Comparison of ENCODE assay signal across 14 cellular contexts in genomic region chr10:83943920-83944319, GRCh38.
DNase-seq lines count a peak whose midpoint lies in the region; ATAC-seq lines count a peak whose summit lies in the region.
"Had no signal": no experiment of that assay in that cellular context is flagged by ENCODE, and none has a peak within 500 bp of the region (broad histone marks: within the 10 kb centered on the region; RNA-seq: fewer than 3 reads in every experiment).

No MANE protein-coding gene starts in this region.

- ATAC-seq in activated CD8-positive, alpha-beta T cell treated with anti-CD3 and anti-CD28 coated beads, Interleukin-2, amount 10 ng/mL, durations not matched to agents 7 days and 5 days, result no peak
- ATAC-seq: A549 had no signal

- H3K9me3 Mint-ChIP-seq in activated CD4-positive, alpha-beta T cell treated with anti-CD3 and anti-CD28 coated beads, Interleukin-2, amount 10 ng/mL, durations not matched to agents 7 days and 5 days, result no peaks in the 10 kb centered on the region
- H3K9me3 Mint-ChIP-seq in activated CD8-positive, alpha-beta T cell treated with anti-CD3 and anti-CD28 coated beads, Interleukin-2, amount 10 ng/mL, durations not matched to agents 7 days and 5 days (ENCODE audit: insufficient read depth), result no peaks in the 10 kb centered on the region
- H3K9me3 Mint-ChIP-seq: CD4-positive, alpha-beta memory T cell had no signal

- no peaks in the 10 kb centered on the region for H3K4me1 Mint-ChIP-seq in activated CD4-positive, alpha-beta T cell treated with anti-CD3 and anti-CD28 coated beads, Interleukin-2, amount 10 ng/mL, durations not matched to agents 7 days and 5 days
- H3K4me1 Mint-ChIP-seq in activated CD8-positive, alpha-beta T cell treated with anti-CD3 and anti-CD28 coated beads, Interleukin-2, amount 10 ng/mL, durations not matched to agents 7 days and 5 days (ENCODE audit: low read depth), result no peaks in the 10 kb centered on the region
- H3K4me1 Mint-ChIP-seq: CD14-positive monocyte had no signal

- H3K27me3 Mint-ChIP-seq in activated CD4-positive, alpha-beta T cell treated with anti-CD3 and anti-CD28 coated beads, Interleukin-2, amount 10 ng/mL, durations not matched to agents 7 days and 5 days, result no peaks in the 10 kb centered on the region
- peaks cover 3% of the 10 kb centered on the region for H3K27me3 Mint-ChIP-seq in activated CD8-positive, alpha-beta T cell treated with anti-CD3 and anti-CD28 coated beads, Interleukin-2, amount 10 ng/mL, durations not matched to agents 7 days and 5 days (ENCODE audit: low read depth)

- CTCF ChIA-PET in activated CD4-positive, alpha-beta T cell treated with anti-CD3 and anti-CD28 coated beads, Interleukin-2, amount 10 ng/mL, durations not matched to agents 7 days and 5 days (lab: Charles Lee), result no interaction called here
- CTCF ChIA-PET in activated CD8-positive, alpha-beta T cell treated with anti-CD3 and anti-CD28 coated beads, Interleukin-2, amount 10 ng/mL, durations not matched to agents 7 days and 5 days (lab: Charles Lee), result no interaction called here

- no peaks in the 10 kb centered on the region for H3K36me3 Mint-ChIP-seq in activated CD4-positive, alpha-beta T cell treated with anti-CD3 and anti-CD28 coated beads, Interleukin-2, amount 10 ng/mL, durations not matched to agents 7 days and 5 days (ENCODE audit: low read depth)
- H3K36me3 Mint-ChIP-seq in activated CD8-positive, alpha-beta T cell treated with anti-CD3 and anti-CD28 coated beads, Interleukin-2, amount 10 ng/mL, durations not matched to agents 7 days and 5 days (ENCODE audit: low read depth), result no peaks in the 10 kb centered on the region
- H3K36me3 Mint-ChIP-seq: CD14-positive monocyte; CD4-positive, alpha-beta memory T cell had no signal

- POLR2A ChIA-PET in activated CD4-positive, alpha-beta T cell treated with anti-CD3 and anti-CD28 coated beads, Interleukin-2, amount 10 ng/mL, durations not matched to agents 7 days and 5 days (lab: Charles Lee), result no interaction called here
- POLR2A ChIA-PET in activated CD8-positive, alpha-beta T cell treated with anti-CD3 and anti-CD28 coated beads, Interleukin-2, amount 10 ng/mL, durations not matched to agents 7 days and 5 days (lab: Charles Lee), result no interaction called here

- H3K27ac Mint-ChIP-seq in activated CD4-positive, alpha-beta T cell treated with anti-CD3 and anti-CD28 coated beads, Interleukin-2, amount 10 ng/mL, durations not matched to agents 7 days and 5 days, result no peak overlapping the region
- H3K27ac Mint-ChIP-seq in activated CD8-positive, alpha-beta T cell treated with anti-CD3 and anti-CD28 coated beads, Interleukin-2, amount 10 ng/mL, durations not matched to agents 7 days and 5 days, result no peak overlapping the region
- H3K27ac Mint-ChIP-seq: CD14-positive monocyte; CD4-positive, alpha-beta memory T cell had no signal

- no peak overlapping the region for H3K4me3 Mint-ChIP-seq in activated CD4-positive, alpha-beta T cell treated with anti-CD3 and anti-CD28 coated beads, Interleukin-2, amount 10 ng/mL, durations not matched to agents 7 days and 5 days
- no peak overlapping the region for H3K4me3 Mint-ChIP-seq in activated CD8-positive, alpha-beta T cell treated with anti-CD3 and anti-CD28 coated beads, Interleukin-2, amount 10 ng/mL, durations not matched to agents 7 days and 5 days
- H3K4me3 Mint-ChIP-seq: CD14-positive monocyte; CD4-positive, alpha-beta memory T cell had no signal

- DNase-seq in SIG-M5 treated with dmso at 0.1 percent for 504 hours (lab: John Stamatoyannopoulos, UW; ENCODE audit: unreplicated experiment) (peak; percentile 24), SIG-M5 (lab: John Stamatoyannopoulos, UW) (no peak), RPMI8226 (peak; percentile 18), medulla oblongata (ENCODE audit: extremely low spot score) (peak; percentile 60)
- DNase-seq in activated CD4-positive, alpha-beta T cell treated with anti-CD3 and anti-CD28 coated beads, Interleukin-2, amount 10 ng/mL, durations not matched to agents 7 days and 5 days, result no peak
- DNase-seq in activated CD8-positive, alpha-beta T cell treated with anti-CD3 and anti-CD28 coated beads, Interleukin-2, amount 10 ng/mL, durations not matched to agents 7 days and 5 days, result no peak
- DNase-seq in effector CD8-positive, alpha-beta T cell (lab: John Stamatoyannopoulos, UW), result no peak
- DNase-seq: CD4-positive, alpha-beta memory T cell; DMS153; DMS79 treated with DMSO at 0.1 percent for 48 hours; EL; IMR-90 had no signal

Comparison
In these comparisons a context has a peak if more than half of its experiments do, and no peak if none do; other contexts are left out.
1. DNase-seq: peak in SIG-M5 treated with dmso at 0.1 percent for 504 hours (single experiment), RPMI8226 (single experiment) and medulla oblongata (single experiment); none in SIG-M5 (single experiment), activated CD4-positive, alpha-beta T cell treated with anti-CD3 and anti-CD28 coated beads, Interleukin-2, amount 10 ng/mL, durations not matched to agents 7 days and 5 days (single experiment), activated CD8-positive, alpha-beta T cell treated with anti-CD3 and anti-CD28 coated beads, Interleukin-2, amount 10 ng/mL, durations not matched to agents 7 days and 5 days (single experiment) and effector CD8-positive, alpha-beta T cell (single experiment).